8 cellular contexts compared by ENCODE assay signal in the genomic region with DNA sequence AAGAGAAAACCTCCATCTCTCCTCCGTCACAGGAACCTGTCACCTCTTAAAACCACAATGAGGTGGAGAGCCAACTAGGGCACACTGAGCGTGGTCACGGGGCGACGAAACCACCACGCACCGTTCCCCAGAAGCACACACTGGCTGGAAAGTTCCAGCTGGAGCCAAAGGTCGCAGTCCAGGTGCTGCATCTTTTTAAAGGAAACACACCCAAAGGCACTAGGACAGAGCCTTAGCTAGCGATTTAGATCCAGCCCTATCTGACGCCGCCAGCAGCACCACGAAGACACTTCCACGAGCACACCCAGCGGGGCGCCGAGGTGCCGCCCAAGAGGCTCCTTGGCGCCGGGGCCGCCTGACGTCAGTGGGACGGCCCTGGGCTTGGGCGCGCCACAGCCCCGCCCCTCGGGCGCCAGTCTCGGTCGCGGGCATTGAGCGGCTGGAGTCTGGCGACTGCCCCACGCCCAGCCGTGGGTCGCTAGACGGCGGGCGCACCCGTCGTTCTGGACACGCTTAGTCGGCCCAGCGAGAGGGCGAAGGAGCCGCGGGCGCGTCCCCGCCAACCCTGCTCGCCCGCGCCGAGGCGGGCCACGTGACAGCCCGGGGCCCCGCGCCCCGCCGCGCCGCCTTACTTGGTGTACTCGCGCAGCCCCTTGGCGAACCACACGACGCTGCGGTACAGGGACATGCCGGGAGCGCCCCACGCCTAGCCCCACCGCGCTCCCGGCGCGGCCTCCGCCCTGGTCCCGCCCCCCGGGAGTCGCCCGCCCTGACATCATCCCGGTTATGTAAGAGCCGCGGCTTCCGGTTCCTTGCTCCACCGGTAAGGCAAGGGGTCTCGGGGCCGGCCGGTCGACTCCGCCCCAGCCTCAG. TPM values are rescaled to one million over a fixed set of nuclear protein-coding genes. Genes with fewer than 3 reads are reported as not detected.
DNase-seq lines count a peak whose midpoint lies in the region; ATAC-seq, FAIRE-seq and TF ChIP-seq lines count a peak whose summit lies in the region.

A gene with protein sequence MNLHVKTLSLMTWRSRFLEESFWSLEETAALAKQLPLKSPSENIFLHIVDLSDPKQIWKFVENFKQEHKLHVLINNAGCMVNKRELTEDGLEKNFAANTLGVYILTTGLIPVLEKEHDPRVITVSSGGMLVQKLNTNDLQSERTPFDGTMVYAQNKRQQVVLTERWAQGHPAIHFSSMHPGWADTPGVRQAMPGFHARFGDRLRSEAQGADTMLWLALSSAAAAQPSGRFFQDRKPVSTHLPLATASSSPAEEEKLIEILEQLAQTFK (minus strand): TSS at position 742 of the 873 bp plus-strand sequence. CDS start 4,504 bp downstream, outside the sequence.

- H3K27ac ChIP-seq in ACC112 (ENCODE audit: low read depth, low read length) = peak within 1 kb of the TSS; percentile 84
- peak within 1 kb of the TSS; percentile 97 to 100 (median 100) for H3K27ac ChIP-seq in spleen

- H3K79me2 ChIP-seq in ACC112 (ENCODE audit: control insufficient read depth, insufficient read depth, low read length, unreplicated experiment) = no peaks in the 10 kb centered on the region

- TF ChIP-seq CTCF in WI38 (IDR thresholded peaks at IDR 0.05; ENCODE audit: low read depth, low read length) = no peak
- TF ChIP-seq CTCF in bronchial epithelial cell (IDR thresholded peaks at IDR 0.05; ENCODE audit: insufficient read depth, low read length, severe bottlenecking) = no peak
- TF ChIP-seq CTCF in spleen (IDR thresholded peaks at IDR 0.05 in 8 of 11, conservative IDR thresholded peaks at IDR 0.05 in 3 of 11) = peak in 5 of 11 experiments; percentile 18 to 54 (median 44)

- no peaks in the 10 kb centered on the region for H3K9me3 Mint-ChIP-seq in immature natural killer cell

- intact Hi-C loops in spleen (cut with DNase I; ENCODE audit: low total_unique reads) = loop anchor here (5.0 kb wide), 1 partner anchor 216 kb away; no protein-coding TSS in a partner anchor

- H2AFZ ChIP-seq in ACC112 (ENCODE audit: low read length, unreplicated experiment) = peak within 1 kb of the TSS; percentile 90

- peak; percentile 11 to 39 (median 29) for TF ChIP-seq POLR2A in spleen (IDR thresholded peaks at IDR 0.05)

- H3K36me3 ChIP-seq in ACC112 (ENCODE audit: insufficient read depth, low read length) (no peaks in the 10 kb centered on the region), bronchial epithelial cell (ENCODE audit: control insufficient read depth, insufficient read depth, low read length) (no peaks in the 10 kb centered on the region), spleen (peaks cover 0 to 8% (median 3%) of the 10 kb centered on the region in 6 donors)

- H3K4me3 ChIP-seq in ACC112 (ENCODE audit: low read depth, low read length) = peak within 1 kb of the TSS; percentile 96
- H3K4me3 ChIP-seq in WI38 (ENCODE audit: low read depth, low read length) = peak within 1 kb of the TSS; percentile 66
- peak within 1 kb of the TSS; percentile 65 for H3K4me3 ChIP-seq in bronchial epithelial cell (ENCODE audit: low read depth, low read length)
- H3K4me3 ChIP-seq in spleen = peak within 1 kb of the TSS; percentile 45 to 82 (median 64)

- peaks cover 0 to 3% (median 3%) of the 10 kb centered on the region in 3 donors for H3K36me3 Mint-ChIP-seq in immature natural killer cell

- H3K27ac Mint-ChIP-seq in immature natural killer cell = peak within 1 kb of the TSS; percentile 99 to 100 (median 100)

- H3K4me3 Mint-ChIP-seq in immature natural killer cell = peak within 1 kb of the TSS; percentile 90 to 99 (median 95)

- peak; percentile 83 for DNase-seq in NCI-H2171 treated with DMSO at 0.1 percent for 48 hours (lab: John Stamatoyannopoulos, UW)
- DNase-seq in bronchial epithelial cell (ENCODE audit: low read depth) = peak; percentile 55
- DNase-seq in immature natural killer cell = peak; percentile 95 to 97 (median 95)
- DNase-seq in spleen = peak; percentile 98

- FAIRE-seq in bronchial epithelial cell (lab: Jason Lieb, UNC) = no peak

- WGBS in spleen, 5 donors = 0 to 1% (median 0%) methylated on average over 20 to 91 of the region's 91 CpGs

- H3K4me1 ChIP-seq in ACC112 (ENCODE audit: control insufficient read depth, insufficient read depth, low read length, unreplicated experiment) (peaks cover 17% of the 10 kb centered on the region), spleen (peaks cover 13 to 54% (median 39%) of the 10 kb centered on the region in 6 donors)

- H3K4me1 Mint-ChIP-seq in immature natural killer cell = peaks cover 35 to 39% of the 10 kb centered on the region in 2 donors

- no peaks in the 10 kb centered on the region for H3K27me3 ChIP-seq in ACC112 (ENCODE audit: insufficient read depth, low read length)
- no peaks in the 10 kb centered on the region for H3K27me3 ChIP-seq in bronchial epithelial cell (ENCODE audit: control insufficient read depth, insufficient read depth, low read length)
- no peaks in the 10 kb centered on the region for H3K27me3 ChIP-seq in spleen (replicated peaks in 1 of 7)

- no peaks in the 10 kb centered on the region for H3K9me3 ChIP-seq in spleen

- ATAC-seq in GM18511 (IDR thresholded peaks at IDR 0.05; ENCODE audit: unreplicated experiment) (peak; percentile 92), HG02981 (IDR thresholded peaks at IDR 0.05; ENCODE audit: unreplicated experiment) (peak; percentile 83)

- H3K27me3 Mint-ChIP-seq in immature natural killer cell (ENCODE audit: low read depth in 3 of 3) = peaks cover 18 to 33% (median 31%) of the 10 kb centered on the region in 3 donors

RNA-seq across cellular contexts. Expression of the gene that starts here (rescaled TPM):
- 2.4 and 6.0 TPM in 2 replicates for total RNA-seq in bronchial epithelial cell
- 10 to 100 TPM in 2 of 3 donors, 1 to 10 TPM in 1; 9.7 to 11.4 (median 11.3) TPM for polyA plus RNA-seq in immature natural killer cell
- total RNA-seq in spleen = 10 to 100 TPM; 11.3 to 22.8 (median 17.8) TPM
- polyA plus RNA-seq in spleen = 10 to 100 TPM; 13.5 to 18.8 (median 15.1) TPM

Comparison
In these comparisons a context has a peak if more than half of its experiments do, and no peak if none do; other contexts are left out.
1. Peak in every context shown above with its lines: DNase-seq, ATAC-seq, H3K4me3 ChIP-seq and H3K27ac ChIP-seq.